9 cellular contexts compared by ENCODE assay signal in the genomic region with DNA sequence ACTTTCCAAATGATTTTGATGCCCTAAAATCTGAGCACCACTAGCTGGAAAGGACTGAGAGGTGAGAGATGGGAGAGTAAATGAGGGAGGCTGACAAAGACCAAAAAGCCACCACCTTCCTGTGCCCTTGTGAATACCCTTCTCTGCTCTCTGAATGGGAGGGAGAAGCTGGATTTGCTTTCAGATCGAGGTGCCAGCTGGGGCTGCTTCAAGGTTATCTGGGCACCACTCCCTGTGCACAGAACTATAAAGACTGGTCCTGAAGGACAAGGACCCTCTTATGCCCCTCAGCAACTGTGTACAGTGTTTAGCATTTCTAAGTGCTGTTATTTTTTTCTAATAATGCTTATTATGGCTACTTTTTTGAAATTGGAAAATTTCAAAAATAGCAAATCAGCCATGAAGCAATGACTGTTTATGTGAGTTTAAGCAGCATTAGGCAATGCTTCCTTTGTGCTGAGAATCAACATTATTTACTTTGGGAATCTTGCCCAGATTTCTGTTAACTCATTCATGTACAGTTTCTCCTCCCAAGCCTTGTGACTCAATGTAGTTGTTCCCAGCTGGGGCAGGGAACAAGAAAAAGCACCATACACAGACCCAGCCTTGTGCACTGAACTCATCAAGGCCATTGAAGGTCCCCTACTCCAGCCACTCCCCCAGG. TPM values are rescaled to one million over a fixed set of nuclear protein-coding genes. Genes with fewer than 3 reads are reported as not detected.
DNase-seq lines count a peak whose midpoint lies in the region; ATAC-seq, FAIRE-seq and TF ChIP-seq lines count a peak whose summit lies in the region.
"Had no signal": no experiment of that assay in that cellular context is flagged by ENCODE, and none has a peak within 500 bp of the region (broad histone marks: within the 10 kb centered on the region; RNA-seq: fewer than 3 reads in every experiment).

No MANE protein-coding gene starts in this region.

- H3K36me3 Mint-ChIP-seq in astrocyte (ENCODE audit: low read depth, unreplicated experiment), result no peaks in the 10 kb centered on the region

- peaks cover 30% of the 10 kb centered on the region for H3K4me1 Mint-ChIP-seq in astrocyte (ENCODE audit: low read depth, unreplicated experiment)

- peak overlapping the region; percentile 53 for H3K9ac ChIP-seq in astrocyte (ENCODE audit: low read length)

- no peaks in the 10 kb centered on the region for H4K20me1 ChIP-seq in astrocyte (ENCODE audit: insufficient read depth, low read length)
- no peaks in the 10 kb centered on the region for H4K20me1 ChIP-seq in hepatocyte (ENCODE audit: insufficient read depth, poor library complexity, severe bottlenecking)

- H3K4me2 ChIP-seq in astrocyte (ENCODE audit: low read length), result peak overlapping the region; percentile 73
- H3K4me2 ChIP-seq in hepatocyte, result peak overlapping the region; percentile 61

- peak; percentile 54 for FAIRE-seq in astrocyte (lab: Jason Lieb, UNC)

- H3K4me3 ChIP-seq in astrocyte (ENCODE audit: insufficient read depth, low read depth, low read length) (no peak overlapping the region), hepatocyte (no peak overlapping the region)
- H3K4me3 ChIP-seq: dorsolateral prefrontal cortex had no signal

- H3K27ac ChIP-seq in astrocyte (ENCODE audit: low read depth, low read length), result peak overlapping the region; percentile 52
- peak overlapping the region; percentile 82 for H3K27ac ChIP-seq in hepatocyte

- TF ChIP-seq CTCF in astrocyte (IDR thresholded peaks at IDR 0.05; ENCODE audit: insufficient read depth, low read depth, low read length) (no peak), hepatocyte (IDR thresholded peaks at IDR 0.05; ENCODE audit: poor library complexity) (no peak)

- H2AFZ ChIP-seq in astrocyte (ENCODE audit: low read depth, low read length) (peak overlapping the region; percentile 15), hepatocyte (peak overlapping the region; percentile 5)

- peaks cover 34% of the 10 kb centered on the region for H3K4me1 ChIP-seq in astrocyte (ENCODE audit: insufficient read depth, low read length)
- H3K4me1 ChIP-seq in hepatocyte (ENCODE audit: insufficient read depth), result peaks cover 22% of the 10 kb centered on the region

- H3K9me3 Mint-ChIP-seq in astrocyte (ENCODE audit: unreplicated experiment), result peaks cover 2% of the 10 kb centered on the region

- no peak for ATAC-seq in HG02981 (IDR thresholded peaks at IDR 0.05; ENCODE audit: unreplicated experiment)
- no peak for ATAC-seq in HG02970 (IDR thresholded peaks at IDR 0.05; ENCODE audit: low FRiP score, unreplicated experiment)

- H3K9me2 ChIP-seq in hepatocyte (replicated peaks; ENCODE audit: insufficient read depth), result no peaks in the 10 kb centered on the region

- no peaks in the 10 kb centered on the region for H3K27me3 Mint-ChIP-seq in astrocyte (ENCODE audit: low read depth, unreplicated experiment)

- H3K4me3 Mint-ChIP-seq in astrocyte (ENCODE audit: unreplicated experiment), result no peak overlapping the region

- H3K36me3 ChIP-seq in astrocyte (ENCODE audit: insufficient read depth, low read length), result no peaks in the 10 kb centered on the region
- H3K36me3 ChIP-seq in hepatocyte (replicated peaks; ENCODE audit: insufficient read depth, low read depth), result no peaks in the 10 kb centered on the region

- DNase-seq in HS-27A (ENCODE audit: low read depth) (peak; percentile 74), astrocyte (ENCODE audit: low read depth) (peak; percentile 89), hepatocyte (ENCODE audit: low spot score) (peak; percentile 68), stromal cell of bone marrow (ENCODE audit: low read depth) (peak; percentile 87), ureter (ENCODE audit: low spot score) (no peak)
- no peak for DNase-seq in stimulated activated CD4-positive, alpha-beta T cell treated with anti-CD3 and anti-CD28 coated beads, Interleukin-4, amount 100 ng/mL, for 4 hours
- DNase-seq: dorsolateral prefrontal cortex had no signal

- H3K79me2 ChIP-seq in astrocyte (ENCODE audit: insufficient read depth, low read length) (no peaks in the 10 kb centered on the region), hepatocyte (no peaks in the 10 kb centered on the region)

- H3K27me3 ChIP-seq in astrocyte (ENCODE audit: insufficient read depth, low read length) (no peaks in the 10 kb centered on the region), hepatocyte (no peaks in the 10 kb centered on the region)
- H3K27me3 ChIP-seq: dorsolateral prefrontal cortex had no signal

- H3K9me3 ChIP-seq in astrocyte (ENCODE audit: insufficient read depth, low read depth, low read length) (no peaks in the 10 kb centered on the region), hepatocyte (ENCODE audit: low read depth) (no peaks in the 10 kb centered on the region)

- WGBS in hepatocyte (ENCODE audit: low lambda C conversion rate, missing lambda C conversion rate), result 20% methylated on average over 1 of the region's 1 CpG

- peak overlapping the region; percentile 83 for H3K27ac Mint-ChIP-seq in astrocyte (ENCODE audit: unreplicated experiment)

RNA-seq across cellular contexts. Expression of a gene that starts 37.4 kb away (rescaled TPM):
- 290 and 323 TPM in 2 replicates for total RNA-seq in astrocyte
- 223 and 243 TPM in 2 replicates for total RNA-seq in hepatocyte
- polyA plus RNA-seq in hepatocyte, result 96.2 and 97.6 TPM in 2 replicates
- total RNA-seq in ureter, result 127 TPM

Comparison
In these comparisons a context has a peak if more than half of its experiments do, and no peak if none do; other contexts are left out.
1. DNase-seq: peak in HS-27A (single experiment), astrocyte (single experiment), hepatocyte (single experiment) and stromal cell of bone marrow (single experiment); none in ureter (single experiment) and stimulated activated CD4-positive, alpha-beta T cell treated with anti-CD3 and anti-CD28 coated beads, Interleukin-4, amount 100 ng/mL, for 4 hours (0 of 2).